In genomic region chr14:76331328-76332011, GRCh38 we compare ENCODE assay signal across 19 cellular contexts. TPM values are rescaled to one million over a fixed set of nuclear protein-coding genes. Genes with fewer than 3 reads are reported as not detected.
"Had no signal": no experiment of that assay in that cellular context is flagged by ENCODE, and none has a peak within 500 bp of the region (broad histone marks: within the 10 kb centered on the region; RNA-seq: fewer than 3 reads in every experiment).

No MANE protein-coding gene starts in this region.

- H3K4me1 Mint-ChIP-seq: T-cell had no signal

- H3K27me3 ChIP-seq: ovary had no signal

- H2AFZ ChIP-seq: hepatocyte had no signal

- FAIRE-seq: keratinocyte had no signal

- H3K36me3 Mint-ChIP-seq: activated naive CD8-positive, alpha-beta T cell; T-cell had no signal

- H3K79me2 ChIP-seq: hepatocyte had no signal

- H3K4me2 ChIP-seq: hepatocyte had no signal

- H3K4me3 Mint-ChIP-seq: activated naive CD8-positive, alpha-beta T cell; neural crest cell; T-cell had no signal

- H3K4me3 ChIP-seq: esophagus muscularis mucosa, hepatocyte, ovary, thoracic aorta had no signal

- H3K9me3 ChIP-seq: esophagus muscularis mucosa, ovary, thoracic aorta had no signal

- H3K27ac Mint-ChIP-seq: activated naive CD8-positive, alpha-beta T cell; activated T-helper 2 cell treated with anti-CD3 and anti-CD28 coated beads, Interferon-gamma antibody, Interleukin-2, Interleukin-4, amounts not matched to agents 10 μg/mL and 5 μg/mL and 100 μg/mL, durations not matched to agents 14 hours and 24 hours and 36 hours; T-cell had no signal

- DNase-seq: activated CD4-positive, alpha-beta T cell treated with anti-CD3 and anti-CD28 coated beads for 48 hours; anterior cingulate cortex; brain microvascular endothelial cell; cortex of kidney; effector CD4-positive, alpha-beta T cell; ovary; stimulated activated CD4-positive, alpha-beta T cell treated with anti-CD3 and anti-CD28 coated beads, Interleukin-1b, Interleukin-23, amount 100 ng/mL, for 48 hours; T-cell; T-helper 9 cell; WERI-Rb-1 had no signal

- H3K36me3 ChIP-seq: brain microvascular endothelial cell, esophagus muscularis mucosa, ovary, thoracic aorta, WERI-Rb-1 had no signal

- H3K27ac ChIP-seq: brain microvascular endothelial cell, esophagus muscularis mucosa, hepatocyte, ovary, thoracic aorta, WERI-Rb-1 had no signal

- H3K9me3 Mint-ChIP-seq: activated T-helper 2 cell treated with anti-CD3 and anti-CD28 coated beads, Interferon-gamma antibody, Interleukin-2, Interleukin-4, amounts not matched to agents 10 μg/mL and 5 μg/mL and 100 μg/mL, durations not matched to agents 14 hours and 24 hours and 36 hours; neural crest cell; T-cell had no signal

RNA-seq across cellular contexts. Expression of gene ESRRB, which starts 44.5 kb away (rescaled TPM):
- total RNA-seq: lung microvascular endothelial cell, urinary bladder had no signal
- polyA plus RNA-seq: hepatocyte, ovary had no signal
